Comparison of ENCODE assay signal across 28 cellular contexts in the genomic region with DNA sequence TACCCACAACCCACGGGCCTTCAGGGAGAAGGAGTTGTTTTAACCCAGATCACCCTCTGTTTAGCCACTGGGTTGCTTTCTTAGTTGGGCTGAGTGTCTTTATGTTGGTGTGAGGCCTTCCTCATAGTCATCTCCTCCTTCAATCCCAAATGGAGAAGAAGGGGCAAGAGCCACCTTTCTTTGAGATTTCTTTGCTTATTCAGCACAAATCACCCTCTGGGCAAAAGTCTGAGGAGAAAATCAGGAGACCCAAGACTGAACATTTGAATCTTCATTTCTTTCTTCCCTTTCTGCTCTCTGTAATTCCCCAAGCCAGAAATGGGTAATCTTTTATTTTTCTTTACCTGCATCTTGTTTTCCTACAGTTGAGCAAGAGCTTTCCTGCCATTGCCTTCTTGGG.
"Had no signal": no experiment of that assay in that cellular context is flagged by ENCODE, and none has a peak within 500 bp of the region (broad histone marks: within the 10 kb centered on the region; RNA-seq: fewer than 3 reads in every experiment).

No MANE protein-coding gene starts in this region.

- H3K4me3 ChIP-seq: colonic mucosa, coronary artery, dorsolateral prefrontal cortex, esophagus muscularis mucosa, esophagus squamous epithelium, gastrocnemius medialis, gastroesophageal sphincter, heart left ventricle, heart right ventricle had no signal

- H3K9me3 Mint-ChIP-seq: dendritic cell treated with granulocyte-macrophage colony-stimulating factor and Interleukin-4, amounts not matched to agents 40 ng/mL and 50 ng/mL, for 4 days; effector memory CD8-positive, alpha-beta T cell; endodermal cell had no signal

- DNase-seq: colonic mucosa; cortex of kidney; dermis blood vessel endothelial cell; dorsolateral prefrontal cortex; effector CD4-positive, alpha-beta T cell; effector CD8-positive, alpha-beta T cell; effector memory CD4-positive, alpha-beta T cell; effector memory CD8-positive, alpha-beta T cell; endodermal cell; erythroblast; esophagus squamous epithelium; foreskin keratinocyte; foreskin melanocyte; gastrocnemius medialis; glutamatergic neuron; head of caudate nucleus; heart left ventricle; heart right ventricle had no signal

- FAIRE-seq: colon, endometrium, endothelial cell of umbilical vein, frontal cortex had no signal

- H3K4me3 Mint-ChIP-seq: dendritic cell treated with granulocyte-macrophage colony-stimulating factor and Interleukin-4, amounts not matched to agents 40 ng/mL and 50 ng/mL, for 4 days; effector memory CD8-positive, alpha-beta T cell; endodermal cell had no signal

- H3K4me1 ChIP-seq: colonic mucosa, esophagus muscularis mucosa, foreskin keratinocyte, gastrocnemius medialis, gastroesophageal sphincter, heart left ventricle, heart right ventricle had no signal

- H3K27me3 Mint-ChIP-seq: dendritic cell treated with granulocyte-macrophage colony-stimulating factor and Interleukin-4, amounts not matched to agents 40 ng/mL and 50 ng/mL, for 4 days had no signal

- H3K4me1 Mint-ChIP-seq: endodermal cell had no signal

- ATAC-seq: effector memory CD8-positive, alpha-beta T cell; esophagus mucosa; foreskin keratinocyte; gastrocnemius medialis; gastroesophageal sphincter; heart left ventricle; heart right ventricle had no signal

- H3K36me3 ChIP-seq: colonic mucosa, esophagus muscularis mucosa, esophagus squamous epithelium, gastrocnemius medialis, gastroesophageal sphincter, heart left ventricle, heart right ventricle had no signal

- H3K27ac ChIP-seq: colonic mucosa, coronary artery, dorsolateral prefrontal cortex, epithelial cell of prostate, esophagus muscularis mucosa, esophagus squamous epithelium, foreskin keratinocyte, gastrocnemius medialis, gastroesophageal sphincter, heart left ventricle, heart right ventricle had no signal

- H3K27me3 ChIP-seq: colonic mucosa, dorsolateral prefrontal cortex, esophagus muscularis mucosa, esophagus squamous epithelium, foreskin keratinocyte, gastrocnemius medialis, gastroesophageal sphincter, heart left ventricle, heart right ventricle had no signal

- H3K9me3 ChIP-seq: colonic mucosa, esophagus muscularis mucosa, esophagus squamous epithelium, gastrocnemius medialis, gastroesophageal sphincter, heart left ventricle, heart right ventricle had no signal

- H3K27ac Mint-ChIP-seq: dendritic cell treated with granulocyte-macrophage colony-stimulating factor and Interleukin-4, amounts not matched to agents 40 ng/mL and 50 ng/mL, for 4 days; effector memory CD8-positive, alpha-beta T cell; endodermal cell had no signal
